8 cellular contexts compared by ENCODE assay signal in the genomic region with DNA sequence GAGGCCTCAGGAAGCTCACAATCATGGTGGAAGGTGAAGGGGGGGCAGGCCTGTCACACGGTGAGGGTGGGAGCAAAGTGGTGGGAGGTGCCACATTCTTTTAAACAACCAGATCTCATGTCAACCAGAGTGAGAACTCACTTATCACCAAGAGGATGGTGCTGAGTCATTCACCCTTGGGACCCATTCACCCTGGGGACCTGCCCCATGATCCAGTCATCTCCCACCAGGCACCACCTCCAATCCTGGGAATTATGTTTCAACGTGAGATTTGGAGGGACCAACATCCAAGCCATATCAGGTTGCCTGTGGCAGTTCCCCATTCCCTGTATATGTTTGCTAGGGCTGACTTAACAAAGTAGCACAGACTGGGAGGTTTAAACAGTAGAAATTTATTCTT.
"Had no signal": no experiment of that assay in that cellular context is flagged by ENCODE, and none has a peak within 500 bp of the region (broad histone marks: within the 10 kb centered on the region; RNA-seq: fewer than 3 reads in every experiment).

No MANE protein-coding gene starts in this region.

- FAIRE-seq: HepG2, HTR-8/SVneo, K562 had no signal

- H3K4me3 ChIP-seq: K562 had no signal

- DNase-seq: IMR-90, KBM-7, KG1 had no signal

- ATAC-seq: HepG2, K562 had no signal

- H3K27ac ChIP-seq: HL-60, KMS-11 had no signal

- H3K4me2 ChIP-seq: KMS-11 had no signal

- H3K9ac ChIP-seq: KMS-11 had no signal
